Comparison of ENCODE assay signal across 8 cellular contexts in genomic region chr12:111597731-111598636, GRCh38. TPM values are rescaled to one million over a fixed set of nuclear protein-coding genes. Genes with fewer than 3 reads are reported as not detected.
DNase-seq lines count a peak whose midpoint lies in the region; ATAC-seq and TF ChIP-seq lines count a peak whose summit lies in the region.

No MANE protein-coding gene starts in this region.

- DNase-seq in NCI-H1417 (lab: John Stamatoyannopoulos, UW), result peak; percentile 34 to 80 (median 78)
- no peak for DNase-seq in NCI-H1417 treated with DMSO at 0.1 percent for 48 hours (lab: John Stamatoyannopoulos, UW)
- DNase-seq in RPMI8226, result peak; percentile 68
- DNase-seq in activated naive CD4-positive, alpha-beta T cell treated with anti-CD3 and anti-CD28 coated beads, Interleukin-2, amount 50 U/mL, for 72 hours (ENCODE audit: low spot score in 2 of 2), result peak; percentile 43 to 57
- DNase-seq in Right ventricle myocardium inferior (ENCODE audit: missing footprints), result peak; percentile 83
- peak; percentile 49 for DNase-seq in omental fat pad (ENCODE audit: low spot score)

- peak; percentile 18 for ATAC-seq in HG02943 (IDR thresholded peaks at IDR 0.05; ENCODE audit: low read depth, unreplicated experiment)
- peak; percentile 4 to 19 for ATAC-seq in activated naive CD4-positive, alpha-beta T cell treated with anti-CD3 and anti-CD28 coated beads, Interleukin-2, amount 50 U/mL, for 72 hours
- ATAC-seq in Right ventricle myocardium inferior, result peak; percentile 41
- peak; percentile 33 for ATAC-seq in omental fat pad (ENCODE audit: low FRiP score)
- no peak for ATAC-seq in HG03025 (IDR thresholded peaks at IDR 0.05; ENCODE audit: low FRiP score, unreplicated experiment)

- no peaks in the 10 kb centered on the region for H3K9me3 Mint-ChIP-seq in activated naive CD4-positive, alpha-beta T cell treated with anti-CD3 and anti-CD28 coated beads, Interleukin-2, amount 50 U/mL, for 72 hours

- H3K27ac Mint-ChIP-seq in activated naive CD4-positive, alpha-beta T cell treated with anti-CD3 and anti-CD28 coated beads, Interleukin-2, amount 50 U/mL, for 72 hours, result peak overlapping the region; percentile 90 to 91

- intact Hi-C loops in Right ventricle myocardium inferior (cut with DNase I), result loop anchor here (5.0 kb wide), 3 partner anchors 36 to 186 kb away; no protein-coding TSS in a partner anchor

- H3K36me3 Mint-ChIP-seq in activated naive CD4-positive, alpha-beta T cell treated with anti-CD3 and anti-CD28 coated beads, Interleukin-2, amount 50 U/mL, for 72 hours, result peaks cover 4 to 6% of the 10 kb centered on the region in 2 donors

- no peak for TF ChIP-seq CTCF in omental fat pad (IDR thresholded peaks at IDR 0.05)

RNA-seq across cellular contexts. Expression of gene ATXN2, which starts 1.1 kb away (rescaled TPM):
- total RNA-seq in activated naive CD4-positive, alpha-beta T cell treated with anti-CD3 and anti-CD28 coated beads, Interleukin-2, amount 50 U/mL, for 72 hours, result 10 to 100 TPM; 51.6 to 63.3 TPM
- total RNA-seq in Right ventricle myocardium inferior (48.4 TPM), omental fat pad (10 to 100 TPM; 35.1 to 70.0 (median 55.4) TPM)
